Comparison of ENCODE assay signal across 8 cellular contexts in genomic region chr1:157963713-157964112, GRCh38. TPM values are rescaled to one million over a fixed set of nuclear protein-coding genes. Genes with fewer than 3 reads are reported as not detected.
A peak's percentile ranks its signal among the peaks of the same experiment; 100 is the strongest.
DNase-seq lines count a peak whose midpoint lies in the region; ATAC-seq and TF ChIP-seq lines count a peak whose summit lies in the region.

No MANE protein-coding gene starts in this region.

- H3K4me3 Mint-ChIP-seq in activated B cell treated with CpG ODN at 0.5 μM for 24 hours: no peak overlapping the region
- no peak overlapping the region for H3K4me3 Mint-ChIP-seq in central memory CD8-positive, alpha-beta T cell

- no peaks in the 10 kb centered on the region for H3K4me1 Mint-ChIP-seq in activated B cell treated with CpG ODN at 0.5 μM for 24 hours
- no peaks in the 10 kb centered on the region for H3K4me1 Mint-ChIP-seq in central memory CD8-positive, alpha-beta T cell

- CTCF ChIA-PET in activated B cell treated with CpG ODN at 0.5 μM for 24 hours (lab: Charles Lee): interaction anchor here (0.6 to 13.1 kb wide), 11 partner anchors 13 to 297 kb away, joined by 3 to 164 read pairs (median 5); no protein-coding TSS in a partner anchor

- ATAC-seq in GM19351 (IDR thresholded peaks at IDR 0.05; ENCODE audit: unreplicated experiment) (peak; percentile 78), activated B cell treated with CpG ODN at 0.5 μM for 24 hours (ENCODE audit: low read depth) (peak; percentile 57), left lobe of liver (peak; percentile 87), HG03520 (IDR thresholded peaks at IDR 0.05; ENCODE audit: unreplicated experiment) (no peak)
- ATAC-seq in central memory CD8-positive, alpha-beta T cell (replicated peaks; ENCODE audit: extremely low read depth, poor library complexity, severe bottlenecking): no peak

- H3K27me3 Mint-ChIP-seq in activated B cell treated with CpG ODN at 0.5 μM for 24 hours: peaks cover 22% of the 10 kb centered on the region
- peaks cover 59% of the 10 kb centered on the region for H3K27me3 Mint-ChIP-seq in central memory CD8-positive, alpha-beta T cell

- H3K36me3 Mint-ChIP-seq in activated B cell treated with CpG ODN at 0.5 μM for 24 hours (ENCODE audit: low read depth): no peaks in the 10 kb centered on the region
- no peaks in the 10 kb centered on the region for H3K36me3 Mint-ChIP-seq in central memory CD8-positive, alpha-beta T cell (ENCODE audit: insufficient read depth)

- peak in 12 of 14 donors; percentile 4 to 67 (median 38) for DNase-seq in C1 segment of cervical spinal cord (lab: John Stamatoyannopoulos, UW)
- DNase-seq in NCI-H2081 treated with DMSO at 0.1 percent for 48 hours (lab: John Stamatoyannopoulos, UW): peak; percentile 2
- peak; percentile 52 for DNase-seq in activated B cell treated with CpG ODN at 0.5 μM for 24 hours
- DNase-seq in central memory CD8-positive, alpha-beta T cell (ENCODE audit: low spot score in 2 of 2): peak; percentile 13 to 22
- DNase-seq in left lobe of liver (ENCODE audit: low spot score): peak; percentile 68
- DNase-seq in stimulated activated CD4-positive, alpha-beta T cell treated with anti-CD3 and anti-CD28 coated beads, TNF-alpha, amount 100 ng/mL, for 4 hours (ENCODE audit: low read depth in 3 of 3): peak; percentile 9 to 37 (median 13)

- no peaks in the 10 kb centered on the region for H3K9me3 Mint-ChIP-seq in activated B cell treated with CpG ODN at 0.5 μM for 24 hours
- no peaks in the 10 kb centered on the region for H3K9me3 Mint-ChIP-seq in central memory CD8-positive, alpha-beta T cell

- peak; percentile 80 for TF ChIP-seq CTCF in activated B cell treated with CpG ODN at 0.5 μM for 24 hours (IDR thresholded peaks at IDR 0.05)

- intact Hi-C loops in activated B cell treated with CpG ODN at 0.5 μM for 24 hours (cut with micrococcal nuclease): loop anchor here (1.0 to 10.0 kb wide), 6 partner anchors 158 to 1249 kb away; no protein-coding TSS in a partner anchor

- POLR2A ChIA-PET in activated B cell treated with CpG ODN at 0.5 μM for 24 hours (lab: Charles Lee): no interaction called here

- H3K27ac Mint-ChIP-seq in activated B cell treated with CpG ODN at 0.5 μM for 24 hours: no peak overlapping the region
- H3K27ac Mint-ChIP-seq in central memory CD8-positive, alpha-beta T cell (ENCODE audit: low read depth): no peak overlapping the region

RNA-seq across cellular contexts. Expression of gene KIRREL1, which starts 29.7 kb away (rescaled TPM):
- not detected in 2 replicates for total RNA-seq in activated B cell treated with CpG ODN at 0.5 μM for 24 hours
- total RNA-seq in left lobe of liver: 2.2 TPM

Comparison
In these comparisons a context has a peak if more than half of its experiments do, and no peak if none do; other contexts are left out.
1. DNase-seq: peak in every context shown above with its lines; median percentile 68 in left lobe of liver; 52 in activated B cell treated with CpG ODN at 0.5 μM for 24 hours; 38 in C1 segment of cervical spinal cord; 18 in central memory CD8-positive, alpha-beta T cell; 13 in stimulated activated CD4-positive, alpha-beta T cell treated with anti-CD3 and anti-CD28 coated beads, TNF-alpha, amount 100 ng/mL, for 4 hours; 2 in NCI-H2081 treated with DMSO at 0.1 percent for 48 hours.
2. ATAC-seq: peak in GM19351 (single experiment), activated B cell treated with CpG ODN at 0.5 μM for 24 hours (single experiment) and left lobe of liver (single experiment); none in central memory CD8-positive, alpha-beta T cell (single experiment) and HG03520 (single experiment).